In genomic region chr17:78172284-78173024, GRCh38 we compare ENCODE assay signal across 8 cellular contexts. TPM values are rescaled to one million over a fixed set of nuclear protein-coding genes. Genes with fewer than 3 reads are reported as not detected.
A peak's percentile ranks its signal among the peaks of the same experiment; 100 is the strongest.
DNase-seq lines count a peak whose midpoint lies in the region; ATAC-seq and TF ChIP-seq lines count a peak whose summit lies in the region.

No MANE protein-coding gene starts in this region.

- intact Hi-C loops in Calu3 (cut with micrococcal nuclease; ENCODE audit: unreplicated experiment) (no loop called here), MCF 10A (cut with micrococcal nuclease) (no loop called here)

- peak overlapping the region; percentile 50 for H3K4me2 ChIP-seq in KMS-11

- BruUV-seq in Calu3 (replicated peaks; lab: Mats Ljungman, UMichigan), result no TSS peak
- TSS peak; percentile 30 for BruUV-seq in MCF 10A (replicated peaks; lab: Mats Ljungman, UMichigan)

- H2AFZ ChIP-seq in KMS-11 (ENCODE audit: low read depth), result no peak overlapping the region

- H3K9me3 Mint-ChIP-seq in Calu3 (ENCODE audit: low read depth, unreplicated experiment) (no peaks in the 10 kb centered on the region), MCF 10A (ENCODE audit: unreplicated experiment) (no peaks in the 10 kb centered on the region)

- no peak for TF ChIP-seq CTCF in Calu3 (IDR thresholded peaks at IDR 0.05; ENCODE audit: unreplicated experiment)
- TF ChIP-seq CTCF in KMS-11 (conservative IDR thresholded peaks at IDR 0.05; ENCODE audit: low read depth, low read length), result no peak
- no peak for TF ChIP-seq CTCF in MCF 10A (IDR thresholded peaks at IDR 0.05; ENCODE audit: unreplicated experiment)

- DNase-seq in Calu3 (peak; percentile 64), MCF 10A (ENCODE audit: unreplicated experiment) (no peak), SHP77 (lab: John Stamatoyannopoulos, UW) (no peak)
- no peak for DNase-seq in stimulated activated naive CD4-positive, alpha-beta T cell (lab: John Stamatoyannopoulos, UW)

- H3K36me3 ChIP-seq in KMS-11 (ENCODE audit: insufficient read depth), result peaks cover 9% of the 10 kb centered on the region; the same call in 1 of the 2 replicates
- no peaks in the 10 kb centered on the region for H3K36me3 ChIP-seq in muscle layer of duodenum (ENCODE audit: control insufficient read depth in 1 of 2, insufficient read depth in 2 of 2, low read length in 2 of 2)

- H3K4me3 ChIP-seq in KMS-11 (IDR thresholded peaks at IDR 0.05; ENCODE audit: insufficient read depth, low read depth, low read length), result no peak overlapping the region
- H3K4me3 ChIP-seq in muscle layer of duodenum (ENCODE audit: low read depth in 1 of 2, low read length in 2 of 2), result peak overlapping the region in 1 of 2 donors; percentile 3

- ATAC-seq in HG03439 (IDR thresholded peaks at IDR 0.05; ENCODE audit: unreplicated experiment), result no peak
- ATAC-seq in GM21717 (IDR thresholded peaks at IDR 0.05; ENCODE audit: unreplicated experiment), result no peak

- POLR2A ChIA-PET in MCF 10A (lab: Yijun Ruan, JAX), result interaction anchor here (0.8 to 1.1 kb wide), 2 partner anchors 14 to 30 kb away, joined by 4 to 5 read pairs; partner anchors contain the start of gene TK1

- no peaks in the 10 kb centered on the region for H4K20me1 ChIP-seq in KMS-11 (ENCODE audit: insufficient read depth)

- H3K27ac ChIP-seq in KMS-11 (peak overlapping the region; percentile 72), muscle layer of duodenum (ENCODE audit: low read length) (peak overlapping the region; percentile 86)

- H3K27me3 ChIP-seq in KMS-11 (ENCODE audit: insufficient read depth, low read depth) (no peaks in the 10 kb centered on the region), muscle layer of duodenum (ENCODE audit: low read depth, low read length) (no peaks in the 10 kb centered on the region)

- H3K4me1 ChIP-seq in KMS-11 (ENCODE audit: low read depth, poor library complexity, severe bottlenecking) (peaks cover 85% of the 10 kb centered on the region), muscle layer of duodenum (ENCODE audit: control insufficient read depth in 1 of 2, insufficient read depth in 2 of 2, low read length in 2 of 2) (peaks cover 26 to 74% of the 10 kb centered on the region in 2 donors)

- CTCF ChIA-PET in Calu3 (lab: Charles Lee), result interaction anchor here (0.6 kb wide), 1 partner anchor 57 kb away, joined by 3 read pairs; no protein-coding TSS in a partner anchor
- CTCF ChIA-PET in MCF 10A (lab: Yijun Ruan, JAX), result interaction anchor here (0.6 to 1.1 kb wide), 3 partner anchors 53 to 59 kb away, joined by 3 to 4 read pairs (median 3); no protein-coding TSS in a partner anchor

- H3K9ac ChIP-seq in KMS-11, result peak overlapping the region; percentile 8; the same call in 1 of the 2 replicates

- H3K27ac Mint-ChIP-seq in Calu3 (ENCODE audit: unreplicated experiment), result peak overlapping the region; percentile 87
- H3K27ac Mint-ChIP-seq in MCF 10A (ENCODE audit: low read depth, unreplicated experiment), result no peak overlapping the region

- H3K36me3 Mint-ChIP-seq in Calu3 (ENCODE audit: insufficient read depth, unreplicated experiment) (peaks cover 65% of the 10 kb centered on the region), MCF 10A (ENCODE audit: insufficient read depth, unreplicated experiment) (peaks cover 24% of the 10 kb centered on the region)

- H3K9me3 ChIP-seq in muscle layer of duodenum (ENCODE audit: control insufficient read depth in 1 of 2, low read length in 2 of 2), result no peaks in the 10 kb centered on the region

- peak overlapping the region; percentile 23 for H3K4me3 Mint-ChIP-seq in Calu3 (ENCODE audit: low read depth, unreplicated experiment)
- no peak overlapping the region for H3K4me3 Mint-ChIP-seq in MCF 10A (ENCODE audit: unreplicated experiment)

- H3K4me1 Mint-ChIP-seq in Calu3 (ENCODE audit: low read depth, unreplicated experiment), result peaks cover 46% of the 10 kb centered on the region
- peaks cover 11% of the 10 kb centered on the region for H3K4me1 Mint-ChIP-seq in MCF 10A (ENCODE audit: insufficient read depth, unreplicated experiment)

- peaks cover 53% of the 10 kb centered on the region for H3K79me2 ChIP-seq in KMS-11 (ENCODE audit: insufficient read depth, low read depth)

- H3K27me3 Mint-ChIP-seq in Calu3 (ENCODE audit: unreplicated experiment) (no peaks in the 10 kb centered on the region), MCF 10A (ENCODE audit: insufficient read depth, unreplicated experiment) (no peaks in the 10 kb centered on the region)

RNA-seq across cellular contexts. Expression of gene SYNGR2, which starts 4.1 kb away (rescaled TPM):
- total RNA-seq in Calu3 (2022) (204 and 229 TPM in 2 replicates), MCF 10A (2022) (52.2 and 54.2 TPM in 2 replicates)

RNA-seq across cellular contexts. Expression of gene TK1, which starts 14.4 kb away (rescaled TPM):
- total RNA-seq in Calu3 (2022) (89.7 and 95.3 TPM in 2 replicates), MCF 10A (2022) (8.5 and 21.4 TPM in 2 replicates)

RNA-seq across cellular contexts. Expression of gene AFMID, which starts 14.7 kb away (rescaled TPM):
- total RNA-seq in Calu3 (2022) (28.5 and 30.8 TPM in 2 replicates), MCF 10A (2022) (18.7 and 22.2 TPM in 2 replicates)

RNA-seq across cellular contexts. Expression of gene C17orf99, which starts 26.3 kb away (rescaled TPM):
- total RNA-seq in Calu3 (2022), result not detected in 2 replicates
- total RNA-seq in MCF 10A (2022), result not detected in 2 replicates

RNA-seq across cellular contexts. Expression of gene BIRC5, which starts 41.6 kb away (rescaled TPM):
- total RNA-seq in Calu3 (2022), result 52.4 and 58.5 TPM in 2 replicates
- total RNA-seq in MCF 10A (2022), result 24.6 and 45.6 TPM in 2 replicates
